31 cellular contexts compared by ENCODE assay signal in the genomic region with DNA sequence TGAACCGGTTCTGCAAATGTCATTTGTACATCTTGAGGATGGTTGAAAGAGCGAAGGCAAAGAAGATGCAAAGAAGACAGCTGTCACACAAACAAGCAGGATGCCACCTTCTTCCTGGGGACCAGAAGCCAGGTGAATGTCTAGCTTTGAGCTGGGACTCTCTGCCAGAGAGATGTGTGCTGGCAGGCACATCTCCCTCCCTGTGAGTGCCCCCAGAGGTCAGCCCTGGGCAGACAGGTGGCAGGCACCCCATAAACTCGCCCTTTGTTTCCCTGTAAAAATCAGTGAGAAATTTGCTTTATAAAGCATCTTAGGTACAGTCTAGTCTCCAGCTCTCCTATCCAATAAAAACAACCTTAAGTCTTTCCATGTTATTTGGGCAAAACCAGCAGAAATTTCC. TPM values are rescaled to one million over a fixed set of nuclear protein-coding genes. Genes with fewer than 3 reads are reported as not detected.
"Had no signal": no experiment of that assay in that cellular context is flagged by ENCODE, and none has a peak within 500 bp of the region (broad histone marks: within the 10 kb centered on the region; RNA-seq: fewer than 3 reads in every experiment).

No MANE protein-coding gene starts in this region.

- H3K4me3 Mint-ChIP-seq: activated CD4-positive, alpha-beta memory T cell treated with anti-CD3 and anti-CD28 coated beads, Interleukin-2, amount 10 ng/mL, durations not matched to agents 7 days and 5 days; activated CD4-positive, alpha-beta T cell treated with anti-CD3 and anti-CD28 coated beads, Interleukin-2, amount 10 ng/mL, durations not matched to agents 7 days and 5 days; activated naive CD4-positive, alpha-beta T cell treated with anti-CD3 and anti-CD28 coated beads, Interleukin-2, amount 10 ng/mL, durations not matched to agents 7 days and 5 days; activated naive CD8-positive, alpha-beta T cell treated with anti-CD3 and anti-CD28 coated beads, Interleukin-2, amount 10 ng/mL, durations not matched to agents 7 days and 5 days; activated T-cell treated with anti-CD3 and anti-CD28 coated beads, Interleukin-2, amount 50 U/mL, for 24 hours; central memory CD8-positive, alpha-beta T cell; dendritic cell treated with granulocyte-macrophage colony-stimulating factor and Interleukin-4, amounts not matched to agents 40 ng/mL and 50 ng/mL, for 4 days; WTC11 had no signal

- H3K27ac ChIP-seq: ascending aorta, brain microvascular endothelial cell, coronary artery, dorsolateral prefrontal cortex, esophagus muscularis mucosa, foreskin keratinocyte, gastrocnemius medialis, heart left ventricle had no signal

- FAIRE-seq: bronchial epithelial cell had no signal

- DNase-seq: activated CD4-positive, alpha-beta memory T cell treated with anti-CD3 and anti-CD28 coated beads, Interleukin-2, amount 10 ng/mL, durations not matched to agents 7 days and 5 days; activated CD4-positive, alpha-beta T cell treated with anti-CD3 and anti-CD28 coated beads for 1 hour; activated CD4-positive, alpha-beta T cell treated with anti-CD3 and anti-CD28 coated beads for 4 hours; activated CD4-positive, alpha-beta T cell treated with anti-CD3 and anti-CD28 coated beads, Interleukin-2, amount 10 ng/mL, durations not matched to agents 7 days and 5 days; activated CD4-positive, alpha-beta T cell treated with anti-CD3 and anti-CD28 coated beads, Interleukin-2, amount 50 U/mL, for 4 hours; activated CD8-positive, alpha-beta memory T cell treated with anti-CD3 and anti-CD28 coated beads, Interleukin-2, amount 50 U/mL, for 48 hours; activated gamma-delta T cell; activated naive CD4-positive, alpha-beta T cell; activated naive CD4-positive, alpha-beta T cell treated with anti-CD3 and anti-CD28 coated beads, Interleukin-2, amount 10 ng/mL, durations not matched to agents 7 days and 5 days; activated naive CD8-positive, alpha-beta T cell treated with anti-CD3 and anti-CD28 coated beads, Interleukin-2, amount 10 ng/mL, durations not matched to agents 7 days and 5 days; activated T-cell treated with anti-CD3 and anti-CD28 coated beads for 4 hours; activated T-cell treated with anti-CD3 and anti-CD28 coated beads, Interleukin-2, amount 50 U/mL, for 24 hours; activated T-cell treated with anti-CD3 and anti-CD28 coated beads, Interleukin-2, amount 50 U/mL, for 72 hours; brain microvascular endothelial cell; dorsolateral prefrontal cortex; effector memory CD4-positive, alpha-beta T cell; erythroblast; foreskin keratinocyte; gastrocnemius medialis; glutamatergic neuron; heart left ventricle; T-helper 2 cell had no signal

- H3K4me1 ChIP-seq: ascending aorta, foreskin keratinocyte, gastrocnemius medialis had no signal

- H3K4me3 ChIP-seq: ascending aorta, coronary artery, dorsolateral prefrontal cortex, esophagus muscularis mucosa, gastrocnemius medialis, heart left ventricle had no signal

- H3K9me3 ChIP-seq: ascending aorta, esophagus muscularis mucosa, gastrocnemius medialis, heart left ventricle had no signal

- H3K9me3 Mint-ChIP-seq: activated CD4-positive, alpha-beta memory T cell treated with anti-CD3 and anti-CD28 coated beads, Interleukin-2, amount 10 ng/mL, durations not matched to agents 7 days and 5 days; activated CD4-positive, alpha-beta T cell treated with anti-CD3 and anti-CD28 coated beads, Interleukin-2, amount 10 ng/mL, durations not matched to agents 7 days and 5 days; activated naive CD4-positive, alpha-beta T cell treated with anti-CD3 and anti-CD28 coated beads, Interleukin-2, amount 10 ng/mL, durations not matched to agents 7 days and 5 days; activated naive CD4-positive, alpha-beta T cell treated with anti-CD3 and anti-CD28 coated beads, Interleukin-2, amount 50 U/mL, for 72 hours; activated naive CD8-positive, alpha-beta T cell treated with anti-CD3 and anti-CD28 coated beads, Interleukin-2, amount 10 ng/mL, durations not matched to agents 7 days and 5 days; activated T-cell treated with anti-CD3 and anti-CD28 coated beads, Interleukin-2, amount 50 U/mL, for 24 hours; activated T-cell treated with anti-CD3 and anti-CD28 coated beads, Interleukin-2, amount 50 U/mL, for 72 hours; dendritic cell treated with granulocyte-macrophage colony-stimulating factor and Interleukin-4, amounts not matched to agents 40 ng/mL and 50 ng/mL, for 4 days had no signal

- H3K27ac Mint-ChIP-seq: activated CD4-positive, alpha-beta memory T cell treated with anti-CD3 and anti-CD28 coated beads, Interleukin-2, amount 10 ng/mL, durations not matched to agents 7 days and 5 days; activated CD4-positive, alpha-beta T cell treated with anti-CD3 and anti-CD28 coated beads, Interleukin-2, amount 10 ng/mL, durations not matched to agents 7 days and 5 days; activated naive CD4-positive, alpha-beta T cell treated with anti-CD3 and anti-CD28 coated beads, Interleukin-2, amount 10 ng/mL, durations not matched to agents 7 days and 5 days; activated naive CD4-positive, alpha-beta T cell treated with anti-CD3 and anti-CD28 coated beads, Interleukin-2, amount 50 U/mL, for 72 hours; activated naive CD8-positive, alpha-beta T cell treated with anti-CD3 and anti-CD28 coated beads, Interleukin-2, amount 10 ng/mL, durations not matched to agents 7 days and 5 days; activated T-cell treated with anti-CD3 and anti-CD28 coated beads, Interleukin-2, amount 50 U/mL, for 24 hours; activated T-cell treated with anti-CD3 and anti-CD28 coated beads, Interleukin-2, amount 50 U/mL, for 72 hours; dendritic cell treated with granulocyte-macrophage colony-stimulating factor and Interleukin-4, amounts not matched to agents 40 ng/mL and 50 ng/mL, for 4 days; WTC11 had no signal

- H3K36me3 ChIP-seq: ascending aorta, brain microvascular endothelial cell, esophagus muscularis mucosa, gastrocnemius medialis, heart left ventricle had no signal

- ATAC-seq: activated naive CD4-positive, alpha-beta T cell treated with anti-CD3 and anti-CD28 coated beads, Interleukin-2, amount 50 U/mL, for 72 hours; activated T-cell treated with anti-CD3 and anti-CD28 coated beads, Interleukin-2, amount 50 U/mL, for 72 hours; foreskin keratinocyte; gastrocnemius medialis; heart left ventricle; WTC11 had no signal

- H3K4me1 Mint-ChIP-seq: activated naive CD8-positive, alpha-beta T cell treated with anti-CD3 and anti-CD28 coated beads, Interleukin-2, amount 10 ng/mL, durations not matched to agents 7 days and 5 days; central memory CD8-positive, alpha-beta T cell had no signal

- H3K36me3 Mint-ChIP-seq: activated naive CD4-positive, alpha-beta T cell treated with anti-CD3 and anti-CD28 coated beads, Interleukin-2, amount 10 ng/mL, durations not matched to agents 7 days and 5 days; activated naive CD4-positive, alpha-beta T cell treated with anti-CD3 and anti-CD28 coated beads, Interleukin-2, amount 50 U/mL, for 72 hours; activated naive CD8-positive, alpha-beta T cell treated with anti-CD3 and anti-CD28 coated beads, Interleukin-2, amount 10 ng/mL, durations not matched to agents 7 days and 5 days had no signal

RNA-seq across cellular contexts. Expression of gene TCERG1L, which starts 2.6 kb away (rescaled TPM):
- total RNA-seq: activated CD4-positive, alpha-beta T cell treated with anti-CD3 and anti-CD28 coated beads, Interleukin-2, amount 10 ng/mL, durations not matched to agents 7 days and 5 days; ascending aorta; bronchial epithelial cell; cardiac septum; esophagus muscularis mucosa; foreskin keratinocyte; gastrocnemius medialis had no signal
- polyA plus RNA-seq: foreskin keratinocyte, heart left ventricle had no signal
